1 cellular context compared by ENCODE assay signal in the genomic region with DNA sequence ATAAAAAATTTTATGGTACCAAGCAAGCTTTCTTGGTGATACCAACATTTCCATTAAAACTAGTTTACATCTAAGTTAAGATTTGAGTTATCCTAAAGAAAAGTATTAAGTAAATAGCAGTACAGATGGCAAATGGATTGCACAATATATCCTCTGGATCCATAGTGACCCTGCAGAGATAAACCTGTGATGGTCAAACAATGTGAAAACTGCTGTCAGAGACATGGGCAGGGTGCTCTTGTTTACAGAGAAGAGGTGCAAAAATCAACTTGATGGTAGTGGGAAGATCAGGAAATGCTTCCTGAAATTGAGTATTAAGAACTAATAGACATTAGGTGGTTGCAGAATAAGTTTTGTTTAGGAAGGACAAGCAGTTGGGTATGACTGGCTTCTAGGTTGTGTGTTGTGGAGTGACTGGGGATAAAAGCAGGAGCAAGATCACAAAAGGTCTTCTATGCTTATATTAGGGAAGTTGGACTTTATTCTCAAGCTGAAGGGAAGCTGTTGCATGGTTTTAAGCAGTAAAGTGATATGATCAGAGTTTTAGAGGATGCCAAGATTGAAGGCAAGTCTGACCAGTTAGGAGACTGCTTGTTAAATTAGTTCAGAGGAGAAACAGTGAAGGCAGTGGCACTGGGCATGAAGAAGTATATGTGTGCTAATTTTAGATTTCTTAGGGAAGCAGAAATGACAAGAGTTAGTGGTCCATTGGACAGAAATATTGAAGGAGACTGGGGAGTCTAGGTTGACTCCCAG.
TF ChIP-seq lines count a peak whose summit lies in the region.

No MANE protein-coding gene starts in this region.

TF ChIP-seq in HepG2, 621 proteins besides CTCF, POLR2A, EP300 and RAD21 (continued from another document and continues in another):
- TF ChIP-seq, protein P1, sequence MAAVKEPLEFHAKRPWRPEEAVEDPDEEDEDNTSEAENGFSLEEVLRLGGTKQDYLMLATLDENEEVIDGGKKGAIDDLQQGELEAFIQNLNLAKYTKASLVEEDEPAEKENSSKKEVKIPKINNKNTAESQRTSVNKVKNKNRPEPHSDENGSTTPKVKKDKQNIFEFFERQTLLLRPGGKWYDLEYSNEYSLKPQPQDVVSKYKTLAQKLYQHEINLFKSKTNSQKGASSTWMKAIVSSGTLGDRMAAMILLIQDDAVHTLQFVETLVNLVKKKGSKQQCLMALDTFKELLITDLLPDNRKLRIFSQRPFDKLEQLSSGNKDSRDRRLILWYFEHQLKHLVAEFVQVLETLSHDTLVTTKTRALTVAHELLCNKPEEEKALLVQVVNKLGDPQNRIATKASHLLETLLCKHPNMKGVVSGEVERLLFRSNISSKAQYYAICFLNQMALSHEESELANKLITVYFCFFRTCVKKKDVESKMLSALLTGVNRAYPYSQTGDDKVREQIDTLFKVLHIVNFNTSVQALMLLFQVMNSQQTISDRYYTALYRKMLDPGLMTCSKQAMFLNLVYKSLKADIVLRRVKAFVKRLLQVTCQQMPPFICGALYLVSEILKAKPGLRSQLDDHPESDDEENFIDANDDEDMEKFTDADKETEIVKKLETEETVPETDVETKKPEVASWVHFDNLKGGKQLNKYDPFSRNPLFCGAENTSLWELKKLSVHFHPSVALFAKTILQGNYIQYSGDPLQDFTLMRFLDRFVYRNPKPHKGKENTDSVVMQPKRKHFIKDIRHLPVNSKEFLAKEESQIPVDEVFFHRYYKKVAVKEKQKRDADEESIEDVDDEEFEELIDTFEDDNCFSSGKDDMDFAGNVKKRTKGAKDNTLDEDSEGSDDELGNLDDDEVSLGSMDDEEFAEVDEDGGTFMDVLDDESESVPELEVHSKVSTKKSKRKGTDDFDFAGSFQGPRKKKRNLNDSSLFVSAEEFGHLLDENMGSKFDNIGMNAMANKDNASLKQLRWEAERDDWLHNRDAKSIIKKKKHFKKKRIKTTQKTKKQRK (IDR thresholded peaks at IDR 0.05; ENCODE audit: low read length): no peak
- TF ChIP-seq DPF2 (CRISPR knock-in tag; IDR thresholded peaks at IDR 0.05; ENCODE audit: borderline replicate concordance, low read depth): peak; percentile 79
- no peak for TF ChIP-seq MAZ (IDR thresholded peaks at IDR 0.05; ENCODE audit: borderline replicate concordance, low read depth, low read length)
- no peak for TF ChIP-seq MAZ (CRISPR knock-in tag; IDR thresholded peaks at IDR 0.05; ENCODE audit: low read depth)
- no peak for TF ChIP-seq ZNF501 (CRISPR knock-in tag; IDR thresholded peaks at IDR 0.05)
- no peak for TF ChIP-seq HMGA1 (CRISPR knock-in tag; conservative IDR thresholded peaks at IDR 0.05)
- TF ChIP-seq SRSF1 (optimal IDR thresholded peaks at IDR 0.05; ENCODE audit: low read depth, low read length): no peak
- no peak for TF ChIP-seq CHD2 (IDR thresholded peaks at IDR 0.05; ENCODE audit: low read depth, low read length)
- no peak; the same call in 1 of the 2 replicates for TF ChIP-seq ZNF816 (CRISPR knock-in tag; IDR thresholded peaks at IDR 0.05; ENCODE audit: borderline replicate concordance)
- TF ChIP-seq, protein P2, sequence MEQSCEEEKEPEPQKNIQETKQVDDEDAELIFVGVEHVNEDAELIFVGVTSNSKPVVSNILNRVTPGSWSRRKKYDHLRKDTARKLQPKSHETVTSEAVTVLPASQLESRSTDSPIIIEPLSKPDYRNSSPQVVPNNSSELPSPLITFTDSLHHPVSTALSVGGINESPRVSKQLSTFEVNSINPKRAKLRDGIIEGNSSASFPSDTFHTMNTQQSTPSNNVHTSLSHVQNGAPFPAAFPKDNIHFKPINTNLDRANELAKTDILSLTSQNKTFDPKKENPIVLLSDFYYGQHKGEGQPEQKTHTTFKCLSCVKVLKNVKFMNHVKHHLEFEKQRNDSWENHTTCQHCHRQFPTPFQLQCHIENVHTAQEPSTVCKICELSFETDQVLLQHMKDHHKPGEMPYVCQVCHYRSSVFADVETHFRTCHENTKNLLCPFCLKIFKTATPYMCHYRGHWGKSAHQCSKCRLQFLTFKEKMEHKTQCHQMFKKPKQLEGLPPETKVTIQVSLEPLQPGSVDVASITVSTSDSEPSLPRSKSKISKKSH (CRISPR knock-in tag; IDR thresholded peaks at IDR 0.05; ENCODE audit: borderline replicate concordance): no peak
- no peak for TF ChIP-seq ZNF558 (CRISPR knock-in tag; IDR thresholded peaks at IDR 0.05; ENCODE audit: borderline replicate concordance)
- no peak for TF ChIP-seq CC2D1A (CRISPR knock-in tag; IDR thresholded peaks at IDR 0.05)
- TF ChIP-seq ZNF235 (CRISPR knock-in tag; IDR thresholded peaks at IDR 0.05; ENCODE audit: borderline replicate concordance): no peak
- TF ChIP-seq ETV6 (CRISPR knock-in tag; conservative IDR thresholded peaks at IDR 0.05): no peak; the same call in 1 of the 2 replicates
- no peak for TF ChIP-seq ZNF556 (CRISPR knock-in tag; IDR thresholded peaks at IDR 0.05; ENCODE audit: borderline replicate concordance)
- TF ChIP-seq MYC (CRISPR knock-in tag; IDR thresholded peaks at IDR 0.05; ENCODE audit: borderline replicate concordance): no peak
- TF ChIP-seq BRD4 (CRISPR knock-in tag; IDR thresholded peaks at IDR 0.05): no peak
- TF ChIP-seq ZNF563 (CRISPR knock-in tag; IDR thresholded peaks at IDR 0.05): no peak
- TF ChIP-seq ZBTB38 (CRISPR knock-in tag; IDR thresholded peaks at IDR 0.05): no peak
- TF ChIP-seq NFE2 (CRISPR knock-in tag; IDR thresholded peaks at IDR 0.05): no peak
- peak; percentile 87 for TF ChIP-seq ZNF644 (CRISPR knock-in tag; IDR thresholded peaks at IDR 0.05; ENCODE audit: low read depth)
- no peak for TF ChIP-seq TCF12 (IDR thresholded peaks at IDR 0.05)
- TF ChIP-seq TCF12 (CRISPR knock-in tag; IDR thresholded peaks at IDR 0.05): no peak
- TF ChIP-seq HOXA9 (CRISPR knock-in tag; IDR thresholded peaks at IDR 0.05; ENCODE audit: borderline replicate concordance): no peak
- TF ChIP-seq ZNF367 (CRISPR knock-in tag; IDR thresholded peaks at IDR 0.05; ENCODE audit: borderline replicate concordance): no peak
- TF ChIP-seq PATZ1 (CRISPR knock-in tag; IDR thresholded peaks at IDR 0.05): peak; percentile 42; the same call in 1 of the 2 replicates
- no peak for TF ChIP-seq ZNF660 (CRISPR knock-in tag; IDR thresholded peaks at IDR 0.05; ENCODE audit: borderline replicate concordance, low read depth)
- TF ChIP-seq, protein P3, sequence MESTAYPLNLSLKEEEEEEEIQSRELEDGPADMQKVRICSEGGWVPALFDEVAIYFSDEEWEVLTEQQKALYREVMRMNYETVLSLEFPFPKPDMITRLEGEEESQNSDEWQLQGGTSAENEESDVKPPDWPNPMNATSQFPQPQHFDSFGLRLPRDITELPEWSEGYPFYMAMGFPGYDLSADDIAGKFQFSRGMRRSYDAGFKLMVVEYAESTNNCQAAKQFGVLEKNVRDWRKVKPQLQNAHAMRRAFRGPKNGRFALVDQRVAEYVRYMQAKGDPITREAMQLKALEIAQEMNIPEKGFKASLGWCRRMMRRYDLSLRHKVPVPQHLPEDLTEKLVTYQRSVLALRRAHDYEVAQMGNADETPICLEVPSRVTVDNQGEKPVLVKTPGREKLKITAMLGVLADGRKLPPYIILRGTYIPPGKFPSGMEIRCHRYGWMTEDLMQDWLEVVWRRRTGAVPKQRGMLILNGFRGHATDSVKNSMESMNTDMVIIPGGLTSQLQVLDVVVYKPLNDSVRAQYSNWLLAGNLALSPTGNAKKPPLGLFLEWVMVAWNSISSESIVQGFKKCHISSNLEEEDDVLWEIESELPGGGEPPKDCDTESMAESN (CRISPR knock-in tag; conservative IDR thresholded peaks at IDR 0.05): 0 out of 2 replicates have a peak, but pooled peaks have one; percentile 25
- TF ChIP-seq DR1 (CRISPR knock-in tag; IDR thresholded peaks at IDR 0.05): no peak
- TF ChIP-seq MIER3 (CRISPR knock-in tag; IDR thresholded peaks at IDR 0.05; ENCODE audit: borderline replicate concordance): peak; percentile 69; the same call in 1 of the 2 replicates
- TF ChIP-seq, protein P4, sequence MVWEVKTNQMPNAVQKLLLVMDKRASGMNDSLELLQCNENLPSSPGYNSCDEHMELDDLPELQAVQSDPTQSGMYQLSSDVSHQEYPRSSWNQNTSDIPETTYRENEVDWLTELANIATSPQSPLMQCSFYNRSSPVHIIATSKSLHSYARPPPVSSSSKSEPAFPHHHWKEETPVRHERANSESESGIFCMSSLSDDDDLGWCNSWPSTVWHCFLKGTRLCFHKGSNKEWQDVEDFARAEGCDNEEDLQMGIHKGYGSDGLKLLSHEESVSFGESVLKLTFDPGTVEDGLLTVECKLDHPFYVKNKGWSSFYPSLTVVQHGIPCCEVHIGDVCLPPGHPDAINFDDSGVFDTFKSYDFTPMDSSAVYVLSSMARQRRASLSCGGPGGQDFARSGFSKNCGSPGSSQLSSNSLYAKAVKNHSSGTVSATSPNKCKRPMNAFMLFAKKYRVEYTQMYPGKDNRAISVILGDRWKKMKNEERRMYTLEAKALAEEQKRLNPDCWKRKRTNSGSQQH (CRISPR knock-in tag; IDR thresholded peaks at IDR 0.05; ENCODE audit: low read depth): no peak
- no peak for TF ChIP-seq SNRNP70 (IDR thresholded peaks at IDR 0.05; ENCODE audit: low read depth, low read length)
- TF ChIP-seq GATAD2A (CRISPR knock-in tag; IDR thresholded peaks at IDR 0.05): peak; percentile 95
- TF ChIP-seq KDM4B (CRISPR knock-in tag; IDR thresholded peaks at IDR 0.05): peak; percentile 26; the same call in 1 of the 2 replicates
- no peak for TF ChIP-seq ZNF251 (CRISPR knock-in tag; IDR thresholded peaks at IDR 0.05)
- TF ChIP-seq, protein P5, sequence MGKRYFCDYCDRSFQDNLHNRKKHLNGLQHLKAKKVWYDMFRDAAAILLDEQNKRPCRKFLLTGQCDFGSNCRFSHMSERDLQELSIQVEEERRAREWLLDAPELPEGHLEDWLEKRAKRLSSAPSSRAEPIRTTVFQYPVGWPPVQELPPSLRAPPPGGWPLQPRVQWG (CRISPR knock-in tag; IDR thresholded peaks at IDR 0.05; ENCODE audit: borderline replicate concordance, low read depth): no peak
- no peak for TF ChIP-seq REL (CRISPR knock-in tag; conservative IDR thresholded peaks at IDR 0.05)
- no peak for TF ChIP-seq SNAPC5 (CRISPR knock-in tag; IDR thresholded peaks at IDR 0.05; ENCODE audit: borderline replicate concordance)
- TF ChIP-seq RELA (CRISPR knock-in tag; IDR thresholded peaks at IDR 0.05): no peak
- no peak for TF ChIP-seq NR1H2 (CRISPR knock-in tag; IDR thresholded peaks at IDR 0.05; ENCODE audit: borderline replicate concordance, low read depth)
- peak; percentile 72 for TF ChIP-seq ZSCAN25 (CRISPR knock-in tag; IDR thresholded peaks at IDR 0.05)
- no peak for TF ChIP-seq RFX1 (IDR thresholded peaks at IDR 0.05)
- TF ChIP-seq, protein P6, sequence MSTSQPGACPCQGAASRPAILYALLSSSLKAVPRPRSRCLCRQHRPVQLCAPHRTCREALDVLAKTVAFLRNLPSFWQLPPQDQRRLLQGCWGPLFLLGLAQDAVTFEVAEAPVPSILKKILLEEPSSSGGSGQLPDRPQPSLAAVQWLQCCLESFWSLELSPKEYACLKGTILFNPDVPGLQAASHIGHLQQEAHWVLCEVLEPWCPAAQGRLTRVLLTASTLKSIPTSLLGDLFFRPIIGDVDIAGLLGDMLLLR (CRISPR knock-in tag; IDR thresholded peaks at IDR 0.05): no peak
- TF ChIP-seq, protein P7, sequence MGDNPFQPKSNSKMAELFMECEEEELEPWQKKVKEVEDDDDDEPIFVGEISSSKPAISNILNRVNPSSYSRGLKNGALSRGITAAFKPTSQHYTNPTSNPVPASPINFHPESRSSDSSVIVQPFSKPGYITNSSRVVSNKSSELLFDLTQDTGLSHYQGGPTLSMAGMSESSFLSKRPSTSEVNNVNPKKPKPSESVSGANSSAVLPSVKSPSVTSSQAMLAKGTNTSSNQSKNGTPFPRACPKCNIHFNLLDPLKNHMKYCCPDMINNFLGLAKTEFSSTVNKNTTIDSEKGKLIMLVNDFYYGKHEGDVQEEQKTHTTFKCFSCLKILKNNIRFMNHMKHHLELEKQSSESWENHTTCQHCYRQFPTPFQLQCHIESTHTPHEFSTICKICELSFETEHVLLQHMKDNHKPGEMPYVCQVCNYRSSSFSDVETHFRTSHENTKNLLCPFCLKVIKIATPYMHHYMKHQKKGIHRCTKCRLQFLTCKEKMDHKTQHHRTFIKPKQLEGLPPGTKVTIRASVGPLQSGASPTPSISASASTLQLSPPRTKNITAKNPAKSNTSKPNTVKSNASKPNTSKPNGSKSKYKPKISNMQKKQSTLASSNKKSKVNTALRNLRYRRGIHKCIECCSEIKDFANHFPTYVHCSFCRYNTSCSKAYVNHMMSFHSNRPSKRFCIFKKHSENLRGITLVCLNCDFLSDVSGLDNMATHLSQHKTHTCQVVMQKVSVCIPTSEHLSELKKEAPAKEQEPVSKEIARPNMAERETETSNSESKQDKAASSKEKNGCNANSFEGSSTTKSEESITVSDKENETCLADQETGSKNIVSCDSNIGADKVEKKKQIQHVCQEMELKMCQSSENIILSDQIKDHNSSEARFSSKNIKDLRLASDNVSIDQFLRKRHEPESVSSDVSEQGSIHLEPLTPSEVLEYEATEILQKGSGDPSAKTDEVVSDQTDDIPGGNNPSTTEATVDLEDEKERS (CRISPR knock-in tag; IDR thresholded peaks at IDR 0.05): no peak
- peak; percentile 53 for TF ChIP-seq ASH2L (IDR thresholded peaks at IDR 0.05; ENCODE audit: insufficient read length, low read depth, low read length)
- TF ChIP-seq ZNF136 (CRISPR knock-in tag; IDR thresholded peaks at IDR 0.05; ENCODE audit: low read depth): no peak
- peak; percentile 52; the same call in 1 of the 2 replicates for TF ChIP-seq POGZ (CRISPR knock-in tag; IDR thresholded peaks at IDR 0.05)
- TF ChIP-seq HDAC1 (CRISPR knock-in tag; IDR thresholded peaks at IDR 0.05): 0 out of 2 replicates have a peak, but pooled peaks have one; percentile 48
- no peak for TF ChIP-seq ZNF10 (CRISPR knock-in tag; IDR thresholded peaks at IDR 0.05; ENCODE audit: borderline replicate concordance, low read depth)
- TF ChIP-seq SMAD3 (CRISPR knock-in tag; IDR thresholded peaks at IDR 0.05): peak; percentile 72
- no peak for TF ChIP-seq ZNF550 (CRISPR knock-in tag; IDR thresholded peaks at IDR 0.05; ENCODE audit: borderline replicate concordance)
- TF ChIP-seq ZNF530 (CRISPR knock-in tag; IDR thresholded peaks at IDR 0.05; ENCODE audit: low read depth): no peak
- no peak for TF ChIP-seq PCBP2 (optimal IDR thresholded peaks at IDR 0.05; ENCODE audit: low read depth, low read length, poor library complexity, severe bottlenecking)
